Comparison of ENCODE assay signal across 1 cellular context in genomic region chr5:35470866-35471265, GRCh38.
TF ChIP-seq lines count a peak whose summit lies in the region.

No MANE protein-coding gene starts in this region.

TF ChIP-seq in GM23338, 12 proteins besides CTCF, POLR2A, EP300 and RAD21 (continued from another document):
- TF ChIP-seq ZNF462 (CRISPR knock-in tag; IDR thresholded peaks at IDR 0.05), result no peak
- no peak for TF ChIP-seq ETS1 (IDR thresholded peaks at IDR 0.05)
- TF ChIP-seq EZH2 (IDR thresholded peaks at IDR 0.05; ENCODE audit: low read depth, unreplicated experiment), result no peak
- no peak for TF ChIP-seq POLR2AphosphoS5 (IDR thresholded peaks at IDR 0.05; ENCODE audit: low read depth)
TF ChIP-seq in GM23338: peak in this region for 0.
